17 cellular contexts compared by ENCODE assay signal in the genomic region with DNA sequence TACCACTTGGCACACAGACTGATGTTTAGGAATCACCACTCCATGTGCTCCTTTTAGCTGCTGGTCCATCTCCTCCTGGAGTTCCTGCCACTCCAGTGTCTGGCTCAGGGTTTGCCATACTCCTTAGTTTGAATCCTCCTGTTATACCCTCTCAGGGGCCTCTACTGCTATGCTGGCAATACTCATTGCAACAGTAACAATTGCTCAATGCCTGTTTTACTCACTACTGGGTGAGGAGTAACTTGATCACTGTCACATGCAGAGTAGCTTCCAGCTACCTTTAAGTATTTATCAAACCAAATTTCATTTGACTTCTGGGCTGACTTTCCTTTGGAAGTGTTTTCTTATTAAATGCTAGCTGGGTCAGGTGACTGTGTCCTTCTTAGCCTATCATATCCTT.
DNase-seq lines count a peak whose midpoint lies in the region; ATAC-seq and TF ChIP-seq lines count a peak whose summit lies in the region.
"Had no signal": no experiment of that assay in that cellular context is flagged by ENCODE, and none has a peak within 500 bp of the region (broad histone marks: within the 10 kb centered on the region; RNA-seq: fewer than 3 reads in every experiment).

No MANE protein-coding gene starts in this region.

- CTCF ChIA-PET in A673 (lab: Charles Lee) = interaction anchor here (1.0 kb wide), 1 partner anchor 219 kb away, joined by 3 read pairs; no protein-coding TSS in a partner anchor

- H3K27me3 ChIP-seq in A673 (replicated peaks; ENCODE audit: insufficient read depth, low read depth, low read length, poor library complexity) = no peaks in the 10 kb centered on the region
- no peaks in the 10 kb centered on the region for H3K27me3 ChIP-seq in adipocyte (replicated peaks; ENCODE audit: control insufficient read depth, insufficient read depth, low read length)
- no peaks in the 10 kb centered on the region for H3K27me3 ChIP-seq in hepatocyte
- H3K27me3 ChIP-seq in mesendoderm (ENCODE audit: insufficient read depth, low read length, poor library complexity) = no peaks in the 10 kb centered on the region
- H3K27me3 ChIP-seq: foreskin keratinocyte, SJCRH30, suprapubic skin had no signal

- intact Hi-C loops in A673 (cut with micrococcal nuclease; ENCODE audit: unreplicated experiment) = no loop called here

- no peak overlapping the region for H2AFZ ChIP-seq in hepatocyte

- no peak overlapping the region for H3K23ac ChIP-seq in mesendoderm (ENCODE audit: low read length)

- peaks cover 4% of the 10 kb centered on the region for H3K27me3 Mint-ChIP-seq in activated naive CD8-positive, alpha-beta T cell treated with anti-CD3 and anti-CD28 coated beads, Interleukin-2, amount 50 U/mL, for 24 hours

- no peak overlapping the region for H3K4me3 Mint-ChIP-seq in activated naive CD8-positive, alpha-beta T cell treated with anti-CD3 and anti-CD28 coated beads, Interleukin-2, amount 50 U/mL, for 24 hours
- H3K4me3 Mint-ChIP-seq: activated CD8-positive, alpha-beta T cell treated with anti-CD3 and anti-CD28 coated beads, Interleukin-2, amount 10 ng/mL, durations not matched to agents 7 days and 5 days; naive thymus-derived CD8-positive, alpha-beta T cell had no signal

- no peak overlapping the region for H4K5ac ChIP-seq in mesendoderm (ENCODE audit: low read length)

- H3K79me2 ChIP-seq in hepatocyte (no peaks in the 10 kb centered on the region), mesendoderm (ENCODE audit: control insufficient read depth, insufficient read depth, low read length) (no peaks in the 10 kb centered on the region)

- POLR2A ChIA-PET in A673 (lab: Charles Lee; ENCODE audit: low non-redundant PET) = no interaction called here

- no peaks in the 10 kb centered on the region for H3K9me2 ChIP-seq in hepatocyte (replicated peaks; ENCODE audit: insufficient read depth)

- no TSS peak for BruUV-seq in A673 (replicated peaks; lab: Mats Ljungman, UMichigan)

- no peak overlapping the region for H3K27ac Mint-ChIP-seq in activated naive CD8-positive, alpha-beta T cell treated with anti-CD3 and anti-CD28 coated beads, Interleukin-2, amount 50 U/mL, for 24 hours
- H3K27ac Mint-ChIP-seq: activated CD8-positive, alpha-beta T cell treated with anti-CD3 and anti-CD28 coated beads, Interleukin-2, amount 10 ng/mL, durations not matched to agents 7 days and 5 days; naive thymus-derived CD8-positive, alpha-beta T cell had no signal

- H4K20me1 ChIP-seq in hepatocyte (ENCODE audit: insufficient read depth, poor library complexity, severe bottlenecking) = no peaks in the 10 kb centered on the region

- no peaks in the 10 kb centered on the region for H3K4me1 Mint-ChIP-seq in activated naive CD8-positive, alpha-beta T cell treated with anti-CD3 and anti-CD28 coated beads, Interleukin-2, amount 50 U/mL, for 24 hours

- H3K27ac ChIP-seq in A673 (ENCODE audit: low read depth, low read length, poor library complexity, severe bottlenecking) (no peak overlapping the region), hepatocyte (no peak overlapping the region), mesendoderm (ENCODE audit: low read depth, low read length) (no peak overlapping the region)
- H3K27ac ChIP-seq: foreskin keratinocyte, SJCRH30, suprapubic skin had no signal

- H3K9ac ChIP-seq in adipocyte (ENCODE audit: low read length) (peak overlapping the region; percentile 48), mesendoderm (ENCODE audit: low read length) (no peak overlapping the region)

- H3K18ac ChIP-seq in mesendoderm (ENCODE audit: low read length) = no peak overlapping the region

- H2BK15ac ChIP-seq in mesendoderm (replicated peaks; ENCODE audit: low read depth) = no peak overlapping the region

- DNase-seq in A673 (ENCODE audit: low spot score) (peak; percentile 16), HuH-7 (ENCODE audit: low spot score) (peak; percentile 4), adipocyte (ENCODE audit: low read depth) (peak; percentile 96), hepatocyte (ENCODE audit: low spot score) (peak; percentile 40), mesendoderm (no peak), HK-2 (ENCODE audit: unreplicated experiment) (no peak)
- no peak for DNase-seq in stimulated activated naive CD4-positive, alpha-beta T cell treated with Interleukin-2 at 50 U/mL for 16 hours (lab: John Stamatoyannopoulos, UW)
- DNase-seq in activated naive CD8-positive, alpha-beta T cell treated with anti-CD3 and anti-CD28 coated beads, Interleukin-2, amount 50 U/mL, for 24 hours = no peak
- DNase-seq: ACHN; activated CD8-positive, alpha-beta T cell treated with anti-CD3 and anti-CD28 coated beads, Interleukin-2, amount 10 ng/mL, durations not matched to agents 7 days and 5 days; anterior cingulate cortex; MM.1S; naive thymus-derived CD8-positive, alpha-beta T cell; NCI-H774; SJCRH30 had no signal

- no peak overlapping the region for H3K4ac ChIP-seq in mesendoderm (ENCODE audit: low read depth, low read length)

- H3K56ac ChIP-seq in mesendoderm (ENCODE audit: low read length) = no peak overlapping the region

- no peak overlapping the region for H2BK120ac ChIP-seq in mesendoderm (ENCODE audit: low read depth, low read length)

- H4K8ac ChIP-seq in mesendoderm (ENCODE audit: low read depth, low read length) = no peak overlapping the region

- ATAC-seq in activated naive CD8-positive, alpha-beta T cell treated with anti-CD3 and anti-CD28 coated beads, Interleukin-2, amount 50 U/mL, for 24 hours = no peak
- ATAC-seq: activated CD8-positive, alpha-beta T cell treated with anti-CD3 and anti-CD28 coated beads, Interleukin-2, amount 10 ng/mL, durations not matched to agents 7 days and 5 days; foreskin keratinocyte; naive thymus-derived CD8-positive, alpha-beta T cell had no signal

- H3K36me3 Mint-ChIP-seq in activated naive CD8-positive, alpha-beta T cell treated with anti-CD3 and anti-CD28 coated beads, Interleukin-2, amount 50 U/mL, for 24 hours (ENCODE audit: low read depth) = no peaks in the 10 kb centered on the region
- H3K36me3 Mint-ChIP-seq: naive thymus-derived CD8-positive, alpha-beta T cell had no signal

- H3K4me2 ChIP-seq in hepatocyte (no peak overlapping the region), mesendoderm (ENCODE audit: low read length) (no peak overlapping the region)

- no peak for TF ChIP-seq CTCF in A673 (conservative IDR thresholded peaks at IDR 0.05; ENCODE audit: low read depth, low read length)
- no peak for TF ChIP-seq CTCF in hepatocyte (IDR thresholded peaks at IDR 0.05; ENCODE audit: poor library complexity)

- H3K9me3 ChIP-seq in A673 (ENCODE audit: low read depth, low read length, poor library complexity, severe bottlenecking) (no peaks in the 10 kb centered on the region), adipocyte (ENCODE audit: control insufficient read depth, low read length) (no peaks in the 10 kb centered on the region), hepatocyte (ENCODE audit: low read depth) (no peaks in the 10 kb centered on the region)
- H3K9me3 ChIP-seq: SJCRH30, suprapubic skin had no signal

- H3K36me3 ChIP-seq in A673 (ENCODE audit: insufficient read depth, low read length, poor library complexity, severe bottlenecking) (no peaks in the 10 kb centered on the region), adipocyte (ENCODE audit: control insufficient read depth, insufficient read depth, low read length, severe bottlenecking) (no peaks in the 10 kb centered on the region), hepatocyte (replicated peaks; ENCODE audit: insufficient read depth, low read depth) (no peaks in the 10 kb centered on the region), mesendoderm (ENCODE audit: control insufficient read depth, insufficient read depth, low read length) (no peaks in the 10 kb centered on the region)
- H3K36me3 ChIP-seq: SJCRH30, suprapubic skin had no signal

- H3K4me3 ChIP-seq in A673 (ENCODE audit: low read depth, low read length, poor library complexity, severe bottlenecking) = no peak overlapping the region
- H3K4me3 ChIP-seq in adipocyte (ENCODE audit: low read length) = no peak overlapping the region
- H3K4me3 ChIP-seq in hepatocyte = no peak overlapping the region
- H3K4me3 ChIP-seq in mesendoderm (ENCODE audit: low read length) = no peak overlapping the region
- H3K4me3 ChIP-seq: SJCRH30, suprapubic skin had no signal

- H2BK5ac ChIP-seq in mesendoderm (ENCODE audit: low read length) = no peak overlapping the region

- no peaks in the 10 kb centered on the region for H3K79me1 ChIP-seq in mesendoderm (ENCODE audit: low read length)

- no peaks in the 10 kb centered on the region for H3K9me3 Mint-ChIP-seq in activated naive CD8-positive, alpha-beta T cell treated with anti-CD3 and anti-CD28 coated beads, Interleukin-2, amount 50 U/mL, for 24 hours

- no peaks in the 10 kb centered on the region for H3K4me1 ChIP-seq in A673 (ENCODE audit: insufficient read depth, low read length, poor library complexity, severe bottlenecking)
- H3K4me1 ChIP-seq in adipocyte (ENCODE audit: control insufficient read depth, insufficient read depth, low read length) = peaks cover 19% of the 10 kb centered on the region
- no peaks in the 10 kb centered on the region for H3K4me1 ChIP-seq in hepatocyte (ENCODE audit: insufficient read depth)
- H3K4me1 ChIP-seq in mesendoderm (ENCODE audit: control insufficient read depth, low read depth, low read length) = no peaks in the 10 kb centered on the region
- H3K4me1 ChIP-seq: SJCRH30 had no signal

- no peak overlapping the region for H2AK5ac ChIP-seq in mesendoderm (ENCODE audit: low read length)

Comparison
In these comparisons a context has a peak if more than half of its experiments do, and no peak if none do; other contexts are left out.
1. DNase-seq: peak in A673 (single experiment), HuH-7 (single experiment), adipocyte (single experiment) and hepatocyte (single experiment); none in stimulated activated naive CD4-positive, alpha-beta T cell treated with Interleukin-2 at 50 U/mL for 16 hours (single experiment), activated naive CD8-positive, alpha-beta T cell treated with anti-CD3 and anti-CD28 coated beads, Interleukin-2, amount 50 U/mL, for 24 hours (single experiment), mesendoderm (single experiment) and HK-2 (single experiment).